31 cellular contexts compared by ENCODE assay signal in the genomic region with DNA sequence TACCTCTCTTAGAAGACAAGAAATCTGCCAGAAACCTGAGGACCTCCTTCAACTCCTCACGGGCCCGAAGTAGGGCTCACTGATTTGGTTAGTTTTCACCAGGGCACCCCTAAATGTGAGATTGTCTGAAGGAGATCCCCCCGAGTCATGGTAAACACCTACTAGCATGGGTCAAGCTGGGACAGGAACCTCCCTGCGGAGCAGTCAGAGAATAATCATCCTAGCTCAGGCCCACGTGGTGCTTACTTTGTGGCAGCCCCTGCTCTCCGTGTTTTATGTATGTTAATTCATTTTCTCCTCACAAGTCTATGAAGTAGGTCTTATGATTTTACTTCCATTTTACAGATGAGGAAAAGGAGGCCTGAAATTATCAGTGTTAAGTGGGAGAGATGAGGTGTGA.
"Had no signal": no experiment of that assay in that cellular context is flagged by ENCODE, and none has a peak within 500 bp of the region (broad histone marks: within the 10 kb centered on the region; RNA-seq: fewer than 3 reads in every experiment).

No MANE protein-coding gene starts in this region.

- DNase-seq: activated CD4-positive, alpha-beta memory T cell treated with anti-CD3 and anti-CD28 coated beads for 36 hours; activated CD4-positive, alpha-beta T cell treated with anti-CD3 and anti-CD28 coated beads for 1 hour; activated CD4-positive, alpha-beta T cell treated with anti-CD3 and anti-CD28 coated beads for 4 hours; activated CD8-positive, alpha-beta memory T cell treated with anti-CD3 and anti-CD28 coated beads, Interleukin-2, amount 10 ng/mL, durations not matched to agents 7 days and 5 days; activated CD8-positive, alpha-beta memory T cell treated with anti-CD3 and anti-CD28 coated beads, Interleukin-2, amount 50 U/mL, for 4 hours; activated CD8-positive, alpha-beta T cell treated with anti-CD3 and anti-CD28 coated beads, Interleukin-2, amount 10 ng/mL, durations not matched to agents 7 days and 5 days; activated effector memory CD4-positive, alpha-beta T cell treated with anti-CD3 and anti-CD28 coated beads, Interleukin-2, amount 50 U/mL, for 16 hours; activated naive CD4-positive, alpha-beta T cell treated with anti-CD3 and anti-CD28 coated beads for 36 hours; activated naive CD8-positive, alpha-beta T cell treated with anti-CD3 and anti-CD28 coated beads for 36 hours; activated naive CD8-positive, alpha-beta T cell treated with anti-CD3 and anti-CD28 coated beads, Interleukin-2, amount 50 U/mL, for 24 hours; activated T-cell treated with anti-CD3 and anti-CD28 coated beads, Interleukin-2, amount 50 U/mL, for 1 hour; activated T-cell treated with anti-CD3 and anti-CD28 coated beads, Interleukin-2, amount 50 U/mL, for 48 hours; adrenal gland; amygdala; aorta; body of pancreas; caudate nucleus; cortex of kidney; effector CD8-positive, alpha-beta T cell; foreskin keratinocyte; gastrocnemius medialis; glutamatergic neuron; heart left ventricle; T-helper 1 cell; T-helper 17 cell had no signal

- H3K27me3 ChIP-seq: adrenal gland, body of pancreas, foreskin keratinocyte, gastrocnemius medialis, heart left ventricle had no signal

- H3K9me3 ChIP-seq: adrenal gland, body of pancreas, gastrocnemius medialis, heart left ventricle had no signal

- H3K4me1 ChIP-seq: adrenal gland, body of pancreas, gastrocnemius medialis had no signal

- FAIRE-seq: colon had no signal

- H3K27ac Mint-ChIP-seq: activated CD4-positive, alpha-beta memory T cell treated with anti-CD3 and anti-CD28 coated beads for 36 hours; activated CD8-positive, alpha-beta memory T cell treated with anti-CD3 and anti-CD28 coated beads, Interleukin-2, amount 10 ng/mL, durations not matched to agents 7 days and 5 days; activated CD8-positive, alpha-beta T cell treated with anti-CD3 and anti-CD28 coated beads, Interleukin-2, amount 10 ng/mL, durations not matched to agents 7 days and 5 days; activated naive CD4-positive, alpha-beta T cell treated with anti-CD3 and anti-CD28 coated beads for 36 hours; activated naive CD4-positive, alpha-beta T cell treated with anti-CD3 and anti-CD28 coated beads, Interleukin-2, amount 50 U/mL, for 24 hours; activated naive CD8-positive, alpha-beta T cell treated with anti-CD3 and anti-CD28 coated beads for 36 hours; activated naive CD8-positive, alpha-beta T cell treated with anti-CD3 and anti-CD28 coated beads, Interleukin-2, amount 50 U/mL, for 24 hours; activated T-helper 1 cell treated with anti-CD3 and anti-CD28 coated beads, Interleukin-12 subunit alpha, Interleukin-12 subunit beta, Interleukin-2, Interleukin-4 antibody, amounts not matched to agents 30 ng/mL and 10 ng/mL and 1 ng/mL, durations not matched to agents 14 hours and 24 hours and 36 hours; activated T-helper 2 cell treated with anti-CD3 and anti-CD28 coated beads, Interferon-gamma antibody, Interleukin-2, Interleukin-4, amounts not matched to agents 10 μg/mL and 5 μg/mL and 100 μg/mL, durations not matched to agents 14 hours and 24 hours and 36 hours; T-helper 17 cell; T-helper 2 cell treated with Interferon-gamma antibody and Interleukin-4, amounts not matched to agents 5 μg/mL and 100 μg/mL, for 36 hours had no signal

- ATAC-seq: activated CD8-positive, alpha-beta memory T cell treated with anti-CD3 and anti-CD28 coated beads, Interleukin-2, amount 10 ng/mL, durations not matched to agents 7 days and 5 days; activated CD8-positive, alpha-beta T cell treated with anti-CD3 and anti-CD28 coated beads, Interleukin-2, amount 10 ng/mL, durations not matched to agents 7 days and 5 days; activated naive CD8-positive, alpha-beta T cell treated with anti-CD3 and anti-CD28 coated beads, Interleukin-2, amount 50 U/mL, for 24 hours; body of pancreas; esophagus mucosa; foreskin keratinocyte; gastrocnemius medialis; heart left ventricle; T-helper 17 cell had no signal

- H3K36me3 ChIP-seq: adrenal gland, gastrocnemius medialis, heart left ventricle had no signal

- H3K4me1 Mint-ChIP-seq: activated naive CD8-positive, alpha-beta T cell treated with anti-CD3 and anti-CD28 coated beads for 36 hours had no signal

- H3K27ac ChIP-seq: adrenal gland, body of pancreas, foreskin keratinocyte, gastrocnemius medialis had no signal

- H3K9me3 Mint-ChIP-seq: activated CD4-positive, alpha-beta memory T cell treated with anti-CD3 and anti-CD28 coated beads for 36 hours; activated naive CD4-positive, alpha-beta T cell treated with anti-CD3 and anti-CD28 coated beads for 36 hours; activated naive CD4-positive, alpha-beta T cell treated with anti-CD3 and anti-CD28 coated beads, Interleukin-2, amount 50 U/mL, for 24 hours; activated naive CD8-positive, alpha-beta T cell treated with anti-CD3 and anti-CD28 coated beads for 36 hours; activated T-helper 1 cell treated with anti-CD3 and anti-CD28 coated beads, Interleukin-12 subunit alpha, Interleukin-12 subunit beta, Interleukin-2, Interleukin-4 antibody, amounts not matched to agents 30 ng/mL and 10 ng/mL and 1 ng/mL, durations not matched to agents 14 hours and 24 hours and 36 hours; activated T-helper 2 cell treated with anti-CD3 and anti-CD28 coated beads, Interferon-gamma antibody, Interleukin-2, Interleukin-4, amounts not matched to agents 10 μg/mL and 5 μg/mL and 100 μg/mL, durations not matched to agents 14 hours and 24 hours and 36 hours; T-helper 2 cell treated with Interferon-gamma antibody and Interleukin-4, amounts not matched to agents 5 μg/mL and 100 μg/mL, for 36 hours had no signal

- H3K4me3 ChIP-seq: adrenal gland, body of pancreas, gastrocnemius medialis, heart left ventricle had no signal

- H3K4me3 Mint-ChIP-seq: activated CD4-positive, alpha-beta memory T cell treated with anti-CD3 and anti-CD28 coated beads for 36 hours; activated CD8-positive, alpha-beta memory T cell treated with anti-CD3 and anti-CD28 coated beads, Interleukin-2, amount 10 ng/mL, durations not matched to agents 7 days and 5 days; activated CD8-positive, alpha-beta T cell treated with anti-CD3 and anti-CD28 coated beads, Interleukin-2, amount 10 ng/mL, durations not matched to agents 7 days and 5 days; activated naive CD4-positive, alpha-beta T cell treated with anti-CD3 and anti-CD28 coated beads for 36 hours; activated naive CD4-positive, alpha-beta T cell treated with anti-CD3 and anti-CD28 coated beads, Interleukin-2, amount 50 U/mL, for 24 hours; activated naive CD8-positive, alpha-beta T cell treated with anti-CD3 and anti-CD28 coated beads for 36 hours; activated naive CD8-positive, alpha-beta T cell treated with anti-CD3 and anti-CD28 coated beads, Interleukin-2, amount 50 U/mL, for 24 hours; activated T-helper 1 cell treated with anti-CD3 and anti-CD28 coated beads, Interleukin-12 subunit alpha, Interleukin-12 subunit beta, Interleukin-2, Interleukin-4 antibody, amounts not matched to agents 30 ng/mL and 10 ng/mL and 1 ng/mL, durations not matched to agents 14 hours and 24 hours and 36 hours; T-helper 17 cell; T-helper 2 cell treated with Interferon-gamma antibody and Interleukin-4, amounts not matched to agents 5 μg/mL and 100 μg/mL, for 36 hours had no signal

- H3K27me3 Mint-ChIP-seq: activated CD4-positive, alpha-beta memory T cell treated with anti-CD3 and anti-CD28 coated beads for 36 hours; activated CD8-positive, alpha-beta memory T cell treated with anti-CD3 and anti-CD28 coated beads, Interleukin-2, amount 10 ng/mL, durations not matched to agents 7 days and 5 days; activated naive CD4-positive, alpha-beta T cell treated with anti-CD3 and anti-CD28 coated beads, Interleukin-2, amount 50 U/mL, for 24 hours; activated naive CD8-positive, alpha-beta T cell treated with anti-CD3 and anti-CD28 coated beads for 36 hours; activated naive CD8-positive, alpha-beta T cell treated with anti-CD3 and anti-CD28 coated beads, Interleukin-2, amount 50 U/mL, for 24 hours; T-helper 17 cell had no signal
